ENCODE assay signal across 19 cellular contexts in genomic region chr13:26978081-26978860, GRCh38.
DNase-seq lines count a peak whose midpoint lies in the region; ATAC-seq and TF ChIP-seq lines count a peak whose summit lies in the region.
"Had no signal": no experiment of that assay in that cellular context is flagged by ENCODE, and none has a peak within 500 bp of the region (broad histone marks: within the 10 kb centered on the region; RNA-seq: fewer than 3 reads in every experiment).

No MANE protein-coding gene starts in this region.

- POLR2A ChIA-PET in WTC11 (lab: Charles Lee) = interaction anchor here (0.7 kb wide), 1 partner anchor 384 kb away, joined by 5 read pairs; no protein-coding TSS in a partner anchor

- H3K27ac ChIP-seq in right cardiac atrium (ENCODE audit: low read length) = peak overlapping the region; percentile 54
- H3K27ac ChIP-seq in mucosa of rectum (ENCODE audit: low read depth in 2 of 2, low read length in 2 of 2) = peak overlapping the region; percentile 83 to 91
- H3K27ac ChIP-seq: C4-2B, prostate gland had no signal

- peak; percentile 94 for ATAC-seq in WTC11
- peak; percentile 4 to 43 for ATAC-seq in right cardiac atrium
- ATAC-seq in GM18861 (IDR thresholded peaks at IDR 0.05; ENCODE audit: unreplicated experiment) = no peak
- no peak for ATAC-seq in GM21381 (IDR thresholded peaks at IDR 0.05; ENCODE audit: unreplicated experiment)
- ATAC-seq in GM21528 (IDR thresholded peaks at IDR 0.05; ENCODE audit: low FRiP score, unreplicated experiment) = no peak

- CTCF ChIA-PET in WTC11 (lab: Charles Lee) = interaction anchor here (0.7 to 3.6 kb wide), 3 partner anchors 31 to 384 kb away, joined by 3 to 25 read pairs (median 21); no protein-coding TSS in a partner anchor

- intact Hi-C loops in right cardiac atrium (cut with DNase I) = no loop called here

- H3K27ac Mint-ChIP-seq in WTC11 = peak overlapping the region; percentile 6; the same call in 1 of the 2 replicates
- H3K27ac Mint-ChIP-seq: memory B cell had no signal

- H3K9ac ChIP-seq in mucosa of rectum (ENCODE audit: low read depth in 1 of 2, low read length in 2 of 2) = peak overlapping the region; percentile 24 to 63

- H3K9me3 ChIP-seq in right cardiac atrium (ENCODE audit: control insufficient read depth, low read length) (no peaks in the 10 kb centered on the region), mucosa of rectum (ENCODE audit: control insufficient read depth in 2 of 2, low read length in 2 of 2) (no peaks in the 10 kb centered on the region)
- H3K9me3 ChIP-seq: prostate gland had no signal

- H3K4me3 ChIP-seq in right cardiac atrium (ENCODE audit: low read length) (no peak overlapping the region), mucosa of rectum (ENCODE audit: low read length in 2 of 2) (no peak overlapping the region)
- H3K4me3 ChIP-seq: prostate gland had no signal

- DNase-seq in ELF-1 (ENCODE audit: low read depth, low spot score) (peak; percentile 65), WTC11 (ENCODE audit: low spot score) (peak; percentile 52), right cardiac atrium (peak in 1 of 3 donors; percentile 30), MV-4-11 (lab: John Stamatoyannopoulos, UW) (no peak)
- DNase-seq: activated CD4-positive, alpha-beta T cell treated with anti-CD3 and anti-CD28 coated beads for 48 hours; activated CD8-positive, alpha-beta memory T cell treated with anti-CD3 and anti-CD28 coated beads, Interleukin-2, amount 50 U/mL, for 4 hours; activated effector memory CD4-positive, alpha-beta T cell treated with anti-CD3 and anti-CD28 coated beads, Interleukin-2, amount 50 U/mL, for 16 hours; DMS53; NCI-H1105 treated with DMSO at 0.1 percent for 48 hours; NCI-H2107; NCI-H524 had no signal

- no peaks in the 10 kb centered on the region for H3K36me3 Mint-ChIP-seq in WTC11
- H3K36me3 Mint-ChIP-seq: memory B cell had no signal

- H3K4me3 Mint-ChIP-seq in WTC11 = no peak overlapping the region
- H3K4me3 Mint-ChIP-seq: memory B cell, nephron had no signal

- no peaks in the 10 kb centered on the region for H3K27me3 ChIP-seq in right cardiac atrium (ENCODE audit: control insufficient read depth, insufficient read depth)
- no peaks in the 10 kb centered on the region for H3K27me3 ChIP-seq in mucosa of rectum (ENCODE audit: control insufficient read depth in 2 of 2, insufficient read depth in 2 of 2, low read length in 2 of 2)

- no peaks in the 10 kb centered on the region for H3K27me3 Mint-ChIP-seq in WTC11 (ENCODE audit: low read depth)

- peaks cover 0 to 1% of the 10 kb centered on the region in 2 donors for H3K36me3 ChIP-seq in mucosa of rectum (ENCODE audit: control insufficient read depth in 2 of 2, insufficient read depth in 2 of 2, low read length in 2 of 2)
- H3K36me3 ChIP-seq: prostate gland had no signal

- no peaks in the 10 kb centered on the region; the same call in 1 of the 2 replicates for H3K9me3 Mint-ChIP-seq in WTC11
- H3K9me3 Mint-ChIP-seq: memory B cell had no signal

- WGBS in right cardiac atrium = 55% methylated on average over 12 of the region's 12 CpGs

- H3K4me1 Mint-ChIP-seq in WTC11 = peaks cover 20% of the 10 kb centered on the region

- TF ChIP-seq CTCF in WTC11 (IDR thresholded peaks at IDR 0.05) = no peak

- H3K4me1 ChIP-seq in right cardiac atrium (ENCODE audit: control insufficient read depth, insufficient read depth, low read length) (peaks cover 2% of the 10 kb centered on the region), mucosa of rectum (ENCODE audit: control insufficient read depth in 2 of 2, insufficient read depth in 2 of 2, low read length in 2 of 2) (peaks cover 49 to 64% of the 10 kb centered on the region in 2 donors)

TF ChIP-seq in WTC11, 78 proteins besides CTCF, POLR2A, EP300 and RAD21:
- no peak for TF ChIP-seq MXD4 (CRISPR knock-in tag; IDR thresholded peaks at IDR 0.05; ENCODE audit: borderline replicate concordance)
- 0 out of 2 replicates have a peak, but pooled peaks have one; percentile 21 for TF ChIP-seq TEAD4 (CRISPR knock-in tag; IDR thresholded peaks at IDR 0.05)
- TF ChIP-seq E2F1 (CRISPR knock-in tag; IDR thresholded peaks at IDR 0.05) = no peak
- no peak for TF ChIP-seq ZNF512 (CRISPR knock-in tag; IDR thresholded peaks at IDR 0.05; ENCODE audit: borderline replicate concordance)
- TF ChIP-seq SP1 (CRISPR knock-in tag; conservative IDR thresholded peaks at IDR 0.05) = no peak

Comparison
In these comparisons a context has a peak if more than half of its experiments do, and no peak if none do; other contexts are left out.
1. ATAC-seq: peak in WTC11 (single experiment) and right cardiac atrium (2 of 2); none in GM18861 (single experiment), GM21381 (single experiment) and GM21528 (single experiment).